Comparison of ENCODE assay signal across 20 cellular contexts in the genomic region with DNA sequence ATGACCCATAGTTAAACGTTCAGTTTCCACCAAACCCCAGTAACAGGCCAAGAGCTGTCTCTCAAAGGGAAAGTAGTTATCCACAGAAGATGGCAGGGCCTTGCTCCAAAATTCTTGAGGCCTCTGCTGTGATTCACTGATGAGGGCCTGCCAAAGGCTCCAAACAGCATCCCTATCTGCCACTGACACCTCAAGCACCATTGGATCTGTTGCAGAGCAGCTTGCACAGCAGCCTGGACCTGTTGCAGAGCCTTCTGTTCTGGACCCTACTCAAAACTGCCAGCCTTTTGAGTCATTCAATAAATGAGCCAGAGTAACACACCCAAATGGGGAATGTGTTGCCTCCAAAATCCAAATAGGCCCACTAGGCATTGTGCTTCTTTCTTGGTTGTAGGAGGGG.
"Had no signal": no experiment of that assay in that cellular context is flagged by ENCODE, and none has a peak within 500 bp of the region (broad histone marks: within the 10 kb centered on the region; RNA-seq: fewer than 3 reads in every experiment).

No MANE protein-coding gene starts in this region.

- H3K36me3 ChIP-seq: gastrocnemius medialis, neural progenitor cell, right lobe of liver, vagina had no signal

- H3K27me3 Mint-ChIP-seq: activated CD4-positive, alpha-beta T cell treated with anti-CD3 and anti-CD28 coated beads for 36 hours; activated naive CD8-positive, alpha-beta T cell treated with anti-CD3 and anti-CD28 coated beads, Interleukin-2, amount 10 ng/mL, durations not matched to agents 7 days and 5 days; activated T-helper 17 cell treated with anti-CD3 and anti-CD28 coated beads, Interleukin-2, amount 50 U/mL, for 72 hours; effector memory CD8-positive, alpha-beta T cell; stimulated activated naive CD8-positive, alpha-beta T cell treated with anti-CD3 and anti-CD28 coated beads, Interleukin-15, amount 100 ng/mL, for 72 hours had no signal

- H3K4me1 Mint-ChIP-seq: activated CD4-positive, alpha-beta T cell treated with anti-CD3 and anti-CD28 coated beads for 36 hours; activated naive CD8-positive, alpha-beta T cell treated with anti-CD3 and anti-CD28 coated beads, Interleukin-2, amount 10 ng/mL, durations not matched to agents 7 days and 5 days; activated T-helper 17 cell treated with anti-CD3 and anti-CD28 coated beads, Interleukin-2, amount 50 U/mL, for 72 hours; naive thymus-derived CD4-positive, alpha-beta T cell; neural progenitor cell; stimulated activated naive CD8-positive, alpha-beta T cell treated with anti-CD3 and anti-CD28 coated beads, Interleukin-15, amount 100 ng/mL, for 72 hours; WTC11 had no signal

- H3K27me3 ChIP-seq: gastrocnemius medialis, neural progenitor cell, right lobe of liver, vagina had no signal

- H3K4me2 ChIP-seq: neural progenitor cell, smooth muscle cell had no signal

- H3K4me3 Mint-ChIP-seq: activated CD4-positive, alpha-beta T cell treated with anti-CD3 and anti-CD28 coated beads for 36 hours; activated naive CD8-positive, alpha-beta T cell treated with anti-CD3 and anti-CD28 coated beads, Interleukin-2, amount 10 ng/mL, durations not matched to agents 7 days and 5 days; activated T-helper 17 cell treated with anti-CD3 and anti-CD28 coated beads, Interleukin-2, amount 50 U/mL, for 72 hours; effector memory CD8-positive, alpha-beta T cell; naive thymus-derived CD4-positive, alpha-beta T cell; neural progenitor cell; stimulated activated naive CD8-positive, alpha-beta T cell treated with anti-CD3 and anti-CD28 coated beads, Interleukin-15, amount 100 ng/mL, for 72 hours; WTC11 had no signal

- H3K36me3 Mint-ChIP-seq: activated naive CD8-positive, alpha-beta T cell treated with anti-CD3 and anti-CD28 coated beads, Interleukin-2, amount 10 ng/mL, durations not matched to agents 7 days and 5 days; naive thymus-derived CD4-positive, alpha-beta T cell; neural progenitor cell had no signal

- H3K4me3 ChIP-seq: gastrocnemius medialis, mucosa of descending colon, neural progenitor cell, right lobe of liver, smooth muscle cell, vagina had no signal

- H3K9ac ChIP-seq: neural progenitor cell had no signal

- H3K9me3 Mint-ChIP-seq: activated T-helper 17 cell treated with anti-CD3 and anti-CD28 coated beads, Interleukin-2, amount 50 U/mL, for 72 hours had no signal

- H3K27ac Mint-ChIP-seq: activated CD4-positive, alpha-beta T cell treated with anti-CD3 and anti-CD28 coated beads for 36 hours; activated naive CD8-positive, alpha-beta T cell treated with anti-CD3 and anti-CD28 coated beads, Interleukin-2, amount 10 ng/mL, durations not matched to agents 7 days and 5 days; activated T-helper 17 cell treated with anti-CD3 and anti-CD28 coated beads, Interleukin-2, amount 50 U/mL, for 72 hours; effector memory CD8-positive, alpha-beta T cell; naive thymus-derived CD4-positive, alpha-beta T cell; neural progenitor cell; stimulated activated naive CD8-positive, alpha-beta T cell treated with anti-CD3 and anti-CD28 coated beads, Interleukin-15, amount 100 ng/mL, for 72 hours; WTC11 had no signal

- ATAC-seq: activated CD4-positive, alpha-beta T cell treated with anti-CD3 and anti-CD28 coated beads for 36 hours; activated T-helper 17 cell treated with anti-CD3 and anti-CD28 coated beads, Interleukin-2, amount 50 U/mL, for 72 hours; effector memory CD8-positive, alpha-beta T cell; gastrocnemius medialis; mucosa of descending colon; naive thymus-derived CD4-positive, alpha-beta T cell; right lobe of liver; stimulated activated naive CD8-positive, alpha-beta T cell treated with anti-CD3 and anti-CD28 coated beads, Interleukin-15, amount 100 ng/mL, for 72 hours; WTC11 had no signal

- H3K27ac ChIP-seq: gastrocnemius medialis, neural progenitor cell, right lobe of liver, vagina had no signal

- H2AFZ ChIP-seq: neural progenitor cell had no signal

- H3K9me3 ChIP-seq: gastrocnemius medialis, mucosa of descending colon, right lobe of liver, vagina had no signal

- H3K4me1 ChIP-seq: gastrocnemius medialis, neural progenitor cell, right lobe of liver, vagina had no signal

- DNase-seq: activated CD4-positive, alpha-beta T cell treated with anti-CD3 and anti-CD28 coated beads for 36 hours; activated CD4-positive, alpha-beta T cell treated with anti-CD3 and anti-CD28 coated beads, Interleukin-2, amount 50 U/mL, for 48 hours; activated naive CD4-positive, alpha-beta T cell treated with Interleukin-2 at 50 U/mL for 16 hours; activated naive CD8-positive, alpha-beta T cell treated with anti-CD3 and anti-CD28 coated beads, Interleukin-2, amount 10 ng/mL, durations not matched to agents 7 days and 5 days; amygdala; effector memory CD8-positive, alpha-beta T cell; gastrocnemius medialis; head of caudate nucleus; mesenchymal stem cell; mucosa of descending colon; naive thymus-derived CD4-positive, alpha-beta T cell; right lobe of liver; stimulated activated CD4-positive, alpha-beta T cell treated with anti-CD3 and anti-CD28 coated beads, Interleukin-4, amount 100 ng/mL, for 1 hour; stimulated activated naive CD8-positive, alpha-beta T cell treated with anti-CD3 and anti-CD28 coated beads, Interleukin-15, amount 100 ng/mL, for 72 hours; trophoblast cell had no signal
